Comparison of ENCODE assay signal across 19 cellular contexts in genomic region chr20:51833326-51833725, GRCh38. TPM values are rescaled to one million over a fixed set of nuclear protein-coding genes. Genes with fewer than 3 reads are reported as not detected.
"Had no signal": no experiment of that assay in that cellular context is flagged by ENCODE, and none has a peak within 500 bp of the region (broad histone marks: within the 10 kb centered on the region; RNA-seq: fewer than 3 reads in every experiment).

No MANE protein-coding gene starts in this region.

- H3K27me3 ChIP-seq: ovary, right lobe of liver, suprapubic skin, thyroid gland, upper lobe of right lung, vagina had no signal

- H3K9me3 Mint-ChIP-seq: stimulated activated effector memory CD8-positive, alpha-beta T cell treated with anti-CD3 and anti-CD28 coated beads, Interleukin-12 subunit alpha, Interleukin-12 subunit beta, amount 100 ng/mL, for 72 hours had no signal

- H3K9me3 ChIP-seq: heart right ventricle, ovary, right lobe of liver, suprapubic skin, thyroid gland, upper lobe of right lung, vagina had no signal

- H3K36me3 Mint-ChIP-seq: naive thymus-derived CD4-positive, alpha-beta T cell; stimulated activated effector memory CD8-positive, alpha-beta T cell treated with anti-CD3 and anti-CD28 coated beads, Interleukin-12 subunit alpha, Interleukin-12 subunit beta, amount 100 ng/mL, for 72 hours had no signal

- DNase-seq: effector memory CD4-positive, alpha-beta T cell; heart right ventricle; hypothalamus; kidney glomerular epithelial cell; mesendoderm; naive thymus-derived CD4-positive, alpha-beta T cell; nucleus accumbens; ovary; right lobe of liver; stimulated activated CD4-positive, alpha-beta T cell treated with anti-CD3 and anti-CD28 coated beads, Interleukin-4, amount 100 ng/mL, for 1 hour; stimulated activated CD8-positive, alpha-beta memory T cell treated with anti-CD3 and anti-CD28 coated beads, Interleukin-4, amount 100 ng/mL, for 48 hours; stimulated activated naive CD8-positive, alpha-beta T cell treated with anti-CD3 and anti-CD28 coated beads, Interleukin-15, Interleukin-2, amounts not matched to agents 100 U/mL and 50 U/mL, for 24 hours; thyroid gland; upper lobe of right lung had no signal

- H3K4me3 Mint-ChIP-seq: naive thymus-derived CD4-positive, alpha-beta T cell; stimulated activated effector memory CD8-positive, alpha-beta T cell treated with anti-CD3 and anti-CD28 coated beads, Interleukin-12 subunit alpha, Interleukin-12 subunit beta, amount 100 ng/mL, for 72 hours had no signal

- H3K4me3 ChIP-seq: heart right ventricle, ovary, right lobe of liver, suprapubic skin, thyroid gland, upper lobe of right lung, vagina had no signal

- H3K4me1 Mint-ChIP-seq: naive thymus-derived CD4-positive, alpha-beta T cell had no signal

- H3K36me3 ChIP-seq: heart right ventricle, ovary, right lobe of liver, suprapubic skin, thyroid gland, upper lobe of right lung, vagina had no signal

- H3K4me1 ChIP-seq: heart right ventricle, right lobe of liver, suprapubic skin, thyroid gland, upper lobe of right lung had no signal

- H3K27ac ChIP-seq: heart right ventricle, ovary, right lobe of liver, suprapubic skin, thyroid gland, upper lobe of right lung, vagina had no signal

- H3K27ac Mint-ChIP-seq: naive thymus-derived CD4-positive, alpha-beta T cell; progenitor cell of endocrine pancreas; stimulated activated effector memory CD8-positive, alpha-beta T cell treated with anti-CD3 and anti-CD28 coated beads, Interleukin-12 subunit alpha, Interleukin-12 subunit beta, amount 100 ng/mL, for 72 hours had no signal

RNA-seq across cellular contexts. Expression of gene SALL4, which starts 31.0 kb away (rescaled TPM):
- total RNA-seq: mononuclear cell, vagina had no signal
